ENCODE assay signal across 24 cellular contexts in genomic region chr2:176164184-176164802, GRCh38. TPM values are rescaled to one million over a fixed set of nuclear protein-coding genes. Genes with fewer than 3 reads are reported as not detected.
A peak's percentile ranks its signal among the peaks of the same experiment; 100 is the strongest.
DNase-seq lines count a peak whose midpoint lies in the region; ATAC-seq and TF ChIP-seq lines count a peak whose summit lies in the region.
"Had no signal": no experiment of that assay in that cellular context is flagged by ENCODE, and none has a peak within 500 bp of the region (broad histone marks: within the 10 kb centered on the region; RNA-seq: fewer than 3 reads in every experiment).

No MANE protein-coding gene starts in this region.

- no peak overlapping the region for H4K91ac ChIP-seq in mesenchymal stem cell (ENCODE audit: low read length)

- H2AFZ ChIP-seq in mesenchymal stem cell (ENCODE audit: low read depth, low read length): no peak overlapping the region

- H3K27me3 ChIP-seq in mesenchymal stem cell (ENCODE audit: control insufficient read depth in 1 of 2, insufficient read depth in 1 of 2, low read length in 2 of 2) (peaks cover 0 to 90% of the 10 kb centered on the region in 2 experiments), tibial artery (peaks cover 0 to 69% of the 10 kb centered on the region in 2 donors)

- 10% methylated on average over 25 of the region's 26 CpGs for WGBS in mesenchymal stem cell

- H3K14ac ChIP-seq in mesenchymal stem cell (ENCODE audit: low read length in 2 of 2): no peak overlapping the region

- no peak for DNase-seq in activated naive CD4-positive, alpha-beta T cell treated with anti-CD3 and anti-CD28 coated beads, Interleukin-2, amount 10 ng/mL, durations not matched to agents 7 days and 5 days
- DNase-seq in activated naive CD4-positive, alpha-beta T cell (lab: John Stamatoyannopoulos, UW): no peak
- DNase-seq in activated CD8-positive, alpha-beta T cell treated with anti-CD3 and anti-CD28 coated beads for 36 hours: no peak
- no peak for DNase-seq in mesenchymal stem cell
- DNase-seq in tibial artery: no peak
- no peak for DNase-seq in SKM-1 treated with dmso at 0.1 percent for 144 hours (lab: John Stamatoyannopoulos, UW; ENCODE audit: unreplicated experiment)
- no peak for DNase-seq in cerebellar nuclear complex (lab: John Stamatoyannopoulos, UW)
- DNase-seq in HEK293T (ENCODE audit: extremely low spot score): no peak
- DNase-seq: activated CD4-positive, CD25-positive, alpha-beta regulatory T cell; activated gamma-delta T cell; DMS 273 treated with DMSO at 0.1 percent for 48 hours; effector CD8-positive, alpha-beta T cell; gastrocnemius medialis; left lung; NCI-H1105 treated with DMSO at 0.1 percent for 48 hours; NCI-H2107; NCI-H524; sigmoid colon; T1000 had no signal

- H3K27me3 Mint-ChIP-seq in activated naive CD4-positive, alpha-beta T cell treated with anti-CD3 and anti-CD28 coated beads, Interleukin-2, amount 10 ng/mL, durations not matched to agents 7 days and 5 days: peaks cover 98% of the 10 kb centered on the region
- peaks cover 83% of the 10 kb centered on the region for H3K27me3 Mint-ChIP-seq in activated CD8-positive, alpha-beta T cell treated with anti-CD3 and anti-CD28 coated beads for 36 hours

- H3K9me3 ChIP-seq in mesenchymal stem cell (ENCODE audit: control insufficient read depth, low read length) (no peaks in the 10 kb centered on the region), tibial artery (peaks cover 0 to 7% (median 0%) of the 10 kb centered on the region in 3 donors)
- H3K9me3 ChIP-seq: gastrocnemius medialis, left lung, sigmoid colon, suprapubic skin had no signal

- H4K8ac ChIP-seq in mesenchymal stem cell (ENCODE audit: low read length): no peak overlapping the region

- no peak overlapping the region for H3K4me3 ChIP-seq in mesenchymal stem cell (ENCODE audit: insufficient read depth in 1 of 2, low read depth in 1 of 2, low read length in 2 of 2)
- peak overlapping the region; percentile 6 to 33 for H3K4me3 ChIP-seq in tibial artery
- H3K4me3 ChIP-seq: left lung, SK-N-MC, suprapubic skin had no signal

- H3K4me1 ChIP-seq in mesenchymal stem cell (ENCODE audit: control insufficient read depth, insufficient read depth, low read depth, low read length) (peaks cover 25% of the 10 kb centered on the region), tibial artery (peaks cover 0 to 48% (median 29%) of the 10 kb centered on the region in 4 donors)

- peaks cover 12% of the 10 kb centered on the region for H3K36me3 Mint-ChIP-seq in activated naive CD4-positive, alpha-beta T cell treated with anti-CD3 and anti-CD28 coated beads, Interleukin-2, amount 10 ng/mL, durations not matched to agents 7 days and 5 days
- peaks cover 3% of the 10 kb centered on the region for H3K36me3 Mint-ChIP-seq in activated CD8-positive, alpha-beta T cell treated with anti-CD3 and anti-CD28 coated beads for 36 hours (ENCODE audit: low read depth)

- intact Hi-C loops in activated CD8-positive, alpha-beta T cell treated with anti-CD3 and anti-CD28 coated beads for 36 hours (cut with micrococcal nuclease): loop anchor here (5.0 kb wide), 1 partner anchor 42 kb away; the partner anchor contains the start of gene HOXD9
- intact Hi-C loops in tibial artery (cut with DNase I; ENCODE audit: low total_unique reads): no loop called here

- no peak overlapping the region for H2BK5ac ChIP-seq in mesenchymal stem cell (ENCODE audit: low read depth, low read length, poor library complexity, severe bottlenecking)

- no peak overlapping the region for H3K23ac ChIP-seq in mesenchymal stem cell (ENCODE audit: low read length in 2 of 2)

- peak overlapping the region; percentile 5 for H3K4me3 Mint-ChIP-seq in activated naive CD4-positive, alpha-beta T cell treated with anti-CD3 and anti-CD28 coated beads, Interleukin-2, amount 10 ng/mL, durations not matched to agents 7 days and 5 days
- H3K4me3 Mint-ChIP-seq in activated CD8-positive, alpha-beta T cell treated with anti-CD3 and anti-CD28 coated beads for 36 hours: peak overlapping the region; percentile 15

- no peak overlapping the region for H2BK15ac ChIP-seq in mesenchymal stem cell (ENCODE audit: low read depth, poor library complexity, severe bottlenecking)

- TF ChIP-seq CTCF in activated CD8-positive, alpha-beta T cell treated with anti-CD3 and anti-CD28 coated beads for 36 hours (IDR thresholded peaks at IDR 0.05): no peak
- no peak for TF ChIP-seq CTCF in tibial artery (IDR thresholded peaks at IDR 0.05)

- no peak overlapping the region for H2BK12ac ChIP-seq in mesenchymal stem cell (ENCODE audit: low read length in 2 of 2)

- H3K79me1 ChIP-seq in mesenchymal stem cell (replicated peaks; ENCODE audit: low read length, poor library complexity, severe bottlenecking): no peaks in the 10 kb centered on the region

- peaks cover 2% of the 10 kb centered on the region for H3K9me3 Mint-ChIP-seq in activated naive CD4-positive, alpha-beta T cell treated with anti-CD3 and anti-CD28 coated beads, Interleukin-2, amount 10 ng/mL, durations not matched to agents 7 days and 5 days
- H3K9me3 Mint-ChIP-seq in activated CD8-positive, alpha-beta T cell treated with anti-CD3 and anti-CD28 coated beads for 36 hours: peaks cover 4% of the 10 kb centered on the region

- H3K4me1 Mint-ChIP-seq in activated naive CD4-positive, alpha-beta T cell treated with anti-CD3 and anti-CD28 coated beads, Interleukin-2, amount 10 ng/mL, durations not matched to agents 7 days and 5 days: peaks cover 2% of the 10 kb centered on the region
- H3K4me1 Mint-ChIP-seq in activated CD8-positive, alpha-beta T cell treated with anti-CD3 and anti-CD28 coated beads for 36 hours (ENCODE audit: low read depth): peaks cover 12% of the 10 kb centered on the region

- peak overlapping the region; percentile 53 for H3K27ac Mint-ChIP-seq in activated naive CD4-positive, alpha-beta T cell treated with anti-CD3 and anti-CD28 coated beads, Interleukin-2, amount 10 ng/mL, durations not matched to agents 7 days and 5 days
- H3K27ac Mint-ChIP-seq in activated CD8-positive, alpha-beta T cell treated with anti-CD3 and anti-CD28 coated beads for 36 hours: no peak overlapping the region
- H3K27ac Mint-ChIP-seq: CD14-positive monocyte had no signal

- H3K4me2 ChIP-seq in mesenchymal stem cell (ENCODE audit: low read length, poor library complexity, severe bottlenecking): peak overlapping the region; percentile 0

- H3K4ac ChIP-seq in mesenchymal stem cell (ENCODE audit: low read depth in 1 of 2, low read length in 2 of 2): no peak overlapping the region

- H2AK5ac ChIP-seq in mesenchymal stem cell (ENCODE audit: low read length, severe bottlenecking): no peak overlapping the region

- no peak overlapping the region for H2BK120ac ChIP-seq in mesenchymal stem cell (ENCODE audit: low read depth, low read length)

- POLR2A ChIA-PET in activated CD8-positive, alpha-beta T cell treated with anti-CD3 and anti-CD28 coated beads for 36 hours (lab: Charles Lee): no interaction called here
- POLR2A ChIA-PET in HEK293T (lab: Yijun Ruan, JAX): interaction anchor here (0.9 to 2.6 kb wide), 3 partner anchors 10 to 105 kb away, joined by 3 to 11 read pairs (median 5); partner anchors contain the start of genes HOXD1 and MTX2

- no peak overlapping the region for H3K27ac ChIP-seq in mesenchymal stem cell (ENCODE audit: low read length, poor library complexity, severe bottlenecking)
- no peak overlapping the region for H3K27ac ChIP-seq in tibial artery
- H3K27ac ChIP-seq: gastrocnemius medialis, left lung, sigmoid colon, SK-N-MC, suprapubic skin had no signal

- H3K9ac ChIP-seq in mesenchymal stem cell (ENCODE audit: low read length): no peak overlapping the region

- CTCF ChIA-PET in activated naive CD4-positive, alpha-beta T cell treated with anti-CD3 and anti-CD28 coated beads, Interleukin-2, amount 10 ng/mL, durations not matched to agents 7 days and 5 days (lab: Charles Lee): no interaction called here
- CTCF ChIA-PET in activated CD8-positive, alpha-beta T cell treated with anti-CD3 and anti-CD28 coated beads for 36 hours (lab: Charles Lee): interaction anchor here (1.2 to 5.5 kb wide), 2 partner anchors 24 to 37 kb away, joined by 3 to 34 read pairs; no protein-coding TSS in a partner anchor
- CTCF ChIA-PET in HEK293T (lab: Yijun Ruan, JAX): interaction anchor here (0.5 kb wide), 1 partner anchor 89 kb away, joined by 3 read pairs; no protein-coding TSS in a partner anchor

- H3K36me3 ChIP-seq in mesenchymal stem cell (ENCODE audit: control insufficient read depth in 1 of 2, insufficient read depth in 2 of 2, low read depth in 1 of 2, low read length in 2 of 2): no peaks in the 10 kb centered on the region
- no peaks in the 10 kb centered on the region for H3K36me3 ChIP-seq in tibial artery
- H3K36me3 ChIP-seq: gastrocnemius medialis, left lung, sigmoid colon, suprapubic skin had no signal

- no peak overlapping the region for H3K18ac ChIP-seq in mesenchymal stem cell (ENCODE audit: low read depth in 1 of 2, low read length in 2 of 2)

- no peak for ATAC-seq in activated CD8-positive, alpha-beta T cell treated with anti-CD3 and anti-CD28 coated beads for 36 hours
- ATAC-seq: esophagus mucosa, gastrocnemius medialis, left lung had no signal

TF ChIP-seq in HEK293T, 16 proteins besides CTCF, POLR2A, EP300 and RAD21:
- TF ChIP-seq ZNF384 (IDR thresholded peaks at IDR 0.05) (no peak), CTBP1 (IDR thresholded peaks at IDR 0.05; ENCODE audit: borderline replicate concordance) (no peak), FOXK2 (IDR thresholded peaks at IDR 0.05) (no peak), FOXM1 (IDR thresholded peaks at IDR 0.05; ENCODE audit: borderline replicate concordance) (no peak), ELF4 (IDR thresholded peaks at IDR 0.05) (no peak)

RNA-seq across cellular contexts. Expression of gene HOXD3, which starts 7.2 kb away (rescaled TPM):
- total RNA-seq in activated CD8-positive, alpha-beta T cell treated with anti-CD3 and anti-CD28 coated beads for 36 hours: not detected
- polyA plus RNA-seq in mesenchymal stem cell (2013, experiment 1 of 2): not detected
- polyA plus RNA-seq in mesenchymal stem cell (2013, experiment 2 of 2): not detected
- total RNA-seq: chondrocyte had no signal
- polyA plus RNA-seq: CD14-positive monocyte had no signal

RNA-seq across cellular contexts. Expression of gene HOXD4, which starts 12.9 kb away (rescaled TPM):
- not detected for total RNA-seq in activated CD8-positive, alpha-beta T cell treated with anti-CD3 and anti-CD28 coated beads for 36 hours
- polyA plus RNA-seq in mesenchymal stem cell (2013, experiment 1 of 2): 0.07 TPM
- not detected for polyA plus RNA-seq in mesenchymal stem cell (2013, experiment 2 of 2)
- total RNA-seq: chondrocyte had no signal
- polyA plus RNA-seq: CD14-positive monocyte had no signal

RNA-seq across cellular contexts. Expression of gene HOXD1, which starts 24.2 kb away (rescaled TPM):
- not detected for total RNA-seq in activated CD8-positive, alpha-beta T cell treated with anti-CD3 and anti-CD28 coated beads for 36 hours
- not detected for polyA plus RNA-seq in mesenchymal stem cell (2013, experiment 1 of 2)
- not detected for polyA plus RNA-seq in mesenchymal stem cell (2013, experiment 2 of 2)
- total RNA-seq: chondrocyte had no signal
- polyA plus RNA-seq: CD14-positive monocyte had no signal

RNA-seq across cellular contexts. Expression of gene HOXD8, which starts 34.8 kb away (rescaled TPM):
- not detected for total RNA-seq in activated CD8-positive, alpha-beta T cell treated with anti-CD3 and anti-CD28 coated beads for 36 hours
- polyA plus RNA-seq in mesenchymal stem cell (2013, experiment 1 of 2): 0.11 TPM
- 0.19 TPM for polyA plus RNA-seq in mesenchymal stem cell (2013, experiment 2 of 2)
- total RNA-seq: chondrocyte had no signal
- polyA plus RNA-seq: CD14-positive monocyte had no signal

RNA-seq across cellular contexts. Expression of gene HOXD9, which starts 41.8 kb away (rescaled TPM):
- total RNA-seq in activated CD8-positive, alpha-beta T cell treated with anti-CD3 and anti-CD28 coated beads for 36 hours: not detected
- polyA plus RNA-seq in mesenchymal stem cell (2013, experiment 1 of 2): not detected
- polyA plus RNA-seq in mesenchymal stem cell (2013, experiment 2 of 2): not detected
- total RNA-seq: chondrocyte had no signal
- polyA plus RNA-seq: CD14-positive monocyte had no signal

Comparison
In these comparisons a context has a peak if more than half of its experiments do, and no peak if none do; other contexts are left out.
1. H3K4me3 ChIP-seq: peak in tibial artery (2 of 2); none in mesenchymal stem cell (0 of 2).